17 cellular contexts compared by ENCODE assay signal in genomic region chr9:113715086-113715485, GRCh38.
A peak's percentile ranks its signal among the peaks of the same experiment; 100 is the strongest.
DNase-seq lines count a peak whose midpoint lies in the region; ATAC-seq, FAIRE-seq and TF ChIP-seq lines count a peak whose summit lies in the region.
"Had no signal": no experiment of that assay in that cellular context is flagged by ENCODE, and none has a peak within 500 bp of the region (broad histone marks: within the 10 kb centered on the region; RNA-seq: fewer than 3 reads in every experiment).

No MANE protein-coding gene starts in this region.

- H3K27me3 ChIP-seq in bronchial epithelial cell (ENCODE audit: control insufficient read depth, insufficient read depth, low read length), result no peaks in the 10 kb centered on the region
- no peaks in the 10 kb centered on the region for H3K27me3 ChIP-seq in testis
- H3K27me3 ChIP-seq in right cardiac atrium (ENCODE audit: control insufficient read depth, insufficient read depth), result no peaks in the 10 kb centered on the region
- H3K27me3 ChIP-seq: BLaER1 treated with 17β-estradiol and CSF1 and Interleukin-3, amounts not matched to agents 10 nM and 100 nM had no signal

- TF ChIP-seq CTCF in AG09319 (IDR thresholded peaks at IDR 0.05; ENCODE audit: low read depth, low read length), result no peak
- TF ChIP-seq CTCF in bronchial epithelial cell (IDR thresholded peaks at IDR 0.05; ENCODE audit: insufficient read depth, low read length, severe bottlenecking), result no peak
- TF ChIP-seq CTCF in testis (IDR thresholded peaks at IDR 0.05), result no peak

- 84 to 99% methylated on average over 5 of the region's 5 CpGs for WGBS in testis, 2 donors
- WGBS in right cardiac atrium, result 74% methylated on average over 5 of the region's 5 CpGs

- no peak for FAIRE-seq in bronchial epithelial cell (lab: Jason Lieb, UNC)
- FAIRE-seq: H54, kidney had no signal

- H3K4me3 ChIP-seq in bronchial epithelial cell (ENCODE audit: low read depth, low read length) (no peak overlapping the region), testis (no peak overlapping the region), right cardiac atrium (ENCODE audit: low read length) (no peak overlapping the region)
- H3K4me3 ChIP-seq: BLaER1 treated with 17β-estradiol and CSF1 and Interleukin-3, amounts not matched to agents 10 nM and 100 nM had no signal

- H3K4me1 ChIP-seq in testis (no peaks in the 10 kb centered on the region), right cardiac atrium (ENCODE audit: control insufficient read depth, insufficient read depth, low read length) (no peaks in the 10 kb centered on the region)

- no peak for TF ChIP-seq POLR2A in testis (IDR thresholded peaks at IDR 0.05)

- DNase-seq in AG09319 (ENCODE audit: extremely low read depth, low read depth) (peak; percentile 16), H4 (ENCODE audit: low spot score) (peak; percentile 36), bronchial epithelial cell (ENCODE audit: low read depth) (peak; percentile 62), kidney tubule cell (ENCODE audit: low spot score) (peak; percentile 95), NCI-H345 (lab: John Stamatoyannopoulos, UW) (no peak), testis (no peak), right cardiac atrium (no peak)
- no peak for DNase-seq in activated naive CD4-positive, alpha-beta T cell treated with anti-CD3 and anti-CD28 coated beads, Interleukin-2, amount 50 U/mL, for 16 hours
- DNase-seq: activated CD4-positive, alpha-beta T cell treated with anti-CD3 and anti-CD28 coated beads, Interleukin-2, amount 10 ng/mL, durations not matched to agents 7 days and 5 days; activated naive CD4-positive, alpha-beta T cell; foreskin melanocyte; kidney; stimulated activated CD4-positive, alpha-beta T cell treated with anti-CD3 and anti-CD28 coated beads, Interleukin-2, amount 100 ng/mL, for 48 hours; T-helper 1 cell had no signal

- intact Hi-C loops in testis (cut with DNase I; ENCODE audit: low total_unique reads), result no loop called here
- intact Hi-C loops in right cardiac atrium (cut with DNase I), result no loop called here

- H3K36me3 ChIP-seq in bronchial epithelial cell (ENCODE audit: control insufficient read depth, insufficient read depth, low read length) (no peaks in the 10 kb centered on the region), testis (ENCODE audit: low read depth, missing control alignments) (no peaks in the 10 kb centered on the region)
- H3K36me3 ChIP-seq: BLaER1 treated with 17β-estradiol and CSF1 and Interleukin-3, amounts not matched to agents 10 nM and 100 nM had no signal

- H3K27ac ChIP-seq in testis (no peak overlapping the region), right cardiac atrium (ENCODE audit: low read length) (no peak overlapping the region)
- H3K27ac ChIP-seq: BLaER1 treated with 17β-estradiol and CSF1 and Interleukin-3, amounts not matched to agents 10 nM and 100 nM had no signal

- H3K9me3 ChIP-seq in testis (no peaks in the 10 kb centered on the region), right cardiac atrium (ENCODE audit: control insufficient read depth, low read length) (no peaks in the 10 kb centered on the region)

- ATAC-seq in right cardiac atrium, result no peak
- ATAC-seq: stimulated activated memory B cell treated with anti-CD40 and anti-IgM and Interleukin-4, amounts not matched to agents 10 μg/mL and 1 μg/mL and 100 μg/mL, for 72 hours had no signal

Comparison
In these comparisons a context has a peak if more than half of its experiments do, and no peak if none do; other contexts are left out.
1. DNase-seq: peak in AG09319 (single experiment), H4 (single experiment), bronchial epithelial cell (single experiment) and kidney tubule cell (single experiment); none in NCI-H345 (single experiment), activated naive CD4-positive, alpha-beta T cell treated with anti-CD3 and anti-CD28 coated beads, Interleukin-2, amount 50 U/mL, for 16 hours (single experiment), testis (single experiment) and right cardiac atrium (0 of 3).